ENCODE assay signal across 9 cellular contexts in genomic region chr11:69625476-69625875, GRCh38.
"Had no signal": no experiment of that assay in that cellular context is flagged by ENCODE, and none has a peak within 500 bp of the region (broad histone marks: within the 10 kb centered on the region; RNA-seq: fewer than 3 reads in every experiment).

No MANE protein-coding gene starts in this region.

- H3K4me1 ChIP-seq: HAP-1 had no signal

- H3K9ac ChIP-seq: KMS-11 had no signal

- H3K27ac ChIP-seq: HL-60, KMS-11 had no signal

- ATAC-seq: GM23338, HCT116 had no signal

- H3K9me3 ChIP-seq: HAP-1 had no signal

- DNase-seq: H7, HFFc6, Karpas-422, KBM-7 had no signal

- H3K4me2 ChIP-seq: GM23338, KMS-11 had no signal

- H3K4me3 ChIP-seq: GM23338, HAP-1 had no signal

- H3K36me3 ChIP-seq: HAP-1 had no signal

- H2AFZ ChIP-seq: GM23338 had no signal
